In the genomic region with DNA sequence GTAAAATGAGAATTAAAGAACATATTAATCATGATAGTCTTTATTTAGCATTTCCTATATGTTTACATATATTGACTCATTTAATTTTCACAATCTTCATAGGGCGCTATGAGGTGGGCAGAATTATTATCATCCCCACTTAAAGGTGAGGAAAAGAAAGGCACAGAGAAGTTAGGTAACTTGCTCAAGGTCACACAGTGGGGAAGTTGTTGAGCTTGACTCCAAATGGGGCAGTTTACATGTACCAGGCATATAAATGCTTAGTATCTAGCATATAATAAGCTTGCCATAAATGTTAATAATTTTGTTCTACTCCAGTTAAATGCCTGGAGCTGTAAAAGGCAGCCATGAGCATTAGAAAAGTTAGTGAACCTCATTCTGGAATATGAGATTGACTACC, we compare ENCODE assay signal across 7 cellular contexts. TPM values are rescaled to one million over a fixed set of nuclear protein-coding genes. Genes with fewer than 3 reads are reported as not detected.
DNase-seq lines count a peak whose midpoint lies in the region; ATAC-seq and TF ChIP-seq lines count a peak whose summit lies in the region.

No MANE protein-coding gene starts in this region.

- H3K4me1 Mint-ChIP-seq in endodermal cell = peaks cover 2% of the 10 kb centered on the region
- H3K4me1 Mint-ChIP-seq in CD14-positive monocyte = peaks cover 35% of the 10 kb centered on the region

- no peak for TF ChIP-seq POLR2A in ovary (IDR thresholded peaks at IDR 0.05)

- WGBS in endodermal cell (ENCODE audit: insufficient coverage in 1 of 2, insufficient read length in 1 of 2), 2 experiments = no CpG with 5 or more reads among the region's 1 CpG
- WGBS in ovary, 3 donors = 69 to 84% (median 73%) methylated on average over 1 of the region's 1 CpG

- H3K27ac ChIP-seq in PC-9 = peak overlapping the region; percentile 74; the same call in 1 of the 2 replicates
- no peak overlapping the region for H3K27ac ChIP-seq in endodermal cell (ENCODE audit: low read depth, low read length)
- no peak overlapping the region for H3K27ac ChIP-seq in ovary

- no peaks in the 10 kb centered on the region for H4K20me1 ChIP-seq in PC-9 (ENCODE audit: insufficient read depth)

- DNase-seq in PC-9 (no peak), endodermal cell (no peak), ovary (no peak), hepatic stellate cell (ENCODE audit: low spot score) (no peak), CD14-positive monocyte (ENCODE audit: low spot score) (no peak)

- peaks cover 64% of the 10 kb centered on the region for H3K9me3 Mint-ChIP-seq in endodermal cell
- peaks cover 0 to 8% (median 0%) of the 10 kb centered on the region in 7 donors for H3K9me3 Mint-ChIP-seq in CD14-positive monocyte

- H3K27me3 Mint-ChIP-seq in endodermal cell (ENCODE audit: insufficient read depth) = no peaks in the 10 kb centered on the region
- peaks cover 0 to 3% (median 0%) of the 10 kb centered on the region in 3 donors for H3K27me3 Mint-ChIP-seq in CD14-positive monocyte (ENCODE audit: low read depth in 3 of 3)

- no peak overlapping the region for H3K9ac ChIP-seq in endodermal cell (ENCODE audit: extremely low read depth, low read length, poor library complexity, severe bottlenecking)

- peaks cover 60% of the 10 kb centered on the region for H3K79me2 ChIP-seq in PC-9 (ENCODE audit: low read depth)

- peaks cover 50% of the 10 kb centered on the region for H3K4me1 ChIP-seq in PC-9 (replicated peaks; ENCODE audit: insufficient read depth)
- H3K4me1 ChIP-seq in endodermal cell (ENCODE audit: control insufficient read depth, insufficient read depth, low read length) = no peaks in the 10 kb centered on the region
- H3K4me1 ChIP-seq in ovary (ENCODE audit: insufficient read depth) = no peaks in the 10 kb centered on the region

- no peaks in the 10 kb centered on the region for H3K27me3 ChIP-seq in PC-9 (ENCODE audit: insufficient read depth, low read depth)
- no peaks in the 10 kb centered on the region for H3K27me3 ChIP-seq in endodermal cell (ENCODE audit: control insufficient read depth, insufficient read depth, low read length, poor library complexity, severe bottlenecking)
- H3K27me3 ChIP-seq in ovary = no peaks in the 10 kb centered on the region

- H3K4me2 ChIP-seq in PC-9 = peak overlapping the region; percentile 77

- H3K27ac Mint-ChIP-seq in endodermal cell (no peak overlapping the region), CD14-positive monocyte (no peak overlapping the region)

- H3K4me3 ChIP-seq in GM12875 (ENCODE audit: low read depth, low read length) (peak overlapping the region; percentile 63), PC-9 (peak overlapping the region; percentile 67; the same call in 1 of the 2 replicates), endodermal cell (ENCODE audit: low read length) (peak overlapping the region; percentile 90), ovary (peak overlapping the region; percentile 45)

- TF ChIP-seq EP300 in ovary (IDR thresholded peaks at IDR 0.05) = no peak

- TF ChIP-seq CTCF in GM12875 (IDR thresholded peaks at IDR 0.05; ENCODE audit: borderline replicate concordance, insufficient read depth, low read depth, low read length) (no peak), PC-9 (conservative IDR thresholded peaks at IDR 0.05) (no peak), endodermal cell (conservative IDR thresholded peaks at IDR 0.05) (no peak), ovary (IDR thresholded peaks at IDR 0.05) (no peak), CD14-positive monocyte (IDR thresholded peaks at IDR 0.05) (no peak)

- no TSS peak for BruUV-seq in PC-9 (replicated peaks; lab: Mats Ljungman, UMichigan)

- CTCF ChIA-PET in PC-9 (lab: Charles Lee) = no interaction called here

- intact Hi-C loops in PC-9 (cut with micrococcal nuclease; ENCODE audit: unreplicated experiment) (no loop called here), ovary (cut with DNase I) (no loop called here), CD14-positive monocyte (cut with micrococcal nuclease) (no loop called here)

- H3K36me3 Mint-ChIP-seq in endodermal cell (ENCODE audit: low read depth) (peaks cover 13% of the 10 kb centered on the region), CD14-positive monocyte (peaks cover 8 to 19% of the 10 kb centered on the region in 2 donors)

- peaks cover 23% of the 10 kb centered on the region for H3F3A ChIP-seq in PC-9 (ENCODE audit: insufficient read depth, low read depth)

- ATAC-seq in HG03378 (IDR thresholded peaks at IDR 0.05; ENCODE audit: unreplicated experiment) = no peak

- no peak overlapping the region for H2AFZ ChIP-seq in PC-9

- no peaks in the 10 kb centered on the region for H3K9me2 ChIP-seq in PC-9 (ENCODE audit: insufficient read depth)

- H3K9me3 ChIP-seq in PC-9 (ENCODE audit: insufficient read depth, low read depth) (no peaks in the 10 kb centered on the region), endodermal cell (ENCODE audit: control insufficient read depth, low read length) (no peaks in the 10 kb centered on the region), ovary (no peaks in the 10 kb centered on the region)

- POLR2A ChIA-PET in PC-9 (lab: Charles Lee; ENCODE audit: unreplicated experiment) = interaction anchor here (0.6 to 0.7 kb wide), 2 partner anchors 8 to 591 kb away, joined by 4 to 6 read pairs; no protein-coding TSS in a partner anchor

- peak overlapping the region; percentile 90 for H3K4me3 Mint-ChIP-seq in endodermal cell
- no peak overlapping the region for H3K4me3 Mint-ChIP-seq in CD14-positive monocyte

- H3K36me3 ChIP-seq in PC-9 (ENCODE audit: low read depth) (no peaks in the 10 kb centered on the region), endodermal cell (ENCODE audit: control insufficient read depth, insufficient read depth, low read length) (peaks cover 13% of the 10 kb centered on the region), ovary (no peaks in the 10 kb centered on the region)

RNA-seq across cellular contexts. Expression of a gene that starts 1.5 kb away (rescaled TPM):
- 13.7 and 15.8 TPM in 2 replicates for total RNA-seq in PC-9 (2021)
- 1 to 10 TPM; 5.2 to 8.3 TPM for total RNA-seq in endodermal cell
- polyA plus RNA-seq in endodermal cell (2013, experiment 1 of 2) = 9.8 TPM
- polyA plus RNA-seq in endodermal cell (2013, experiment 2 of 2) = 7.1 TPM
- 10 to 100 TPM in 3 of 7 donors, 1 to 10 TPM in 4; 7.1 to 34.1 (median 9.3) TPM for total RNA-seq in ovary
- polyA plus RNA-seq in ovary = 10 to 100 TPM in 1 of 2 donors, 1 to 10 TPM in 1; 5.2 to 17.0 TPM
- 10 to 100 TPM; 10.1 to 11.1 TPM for polyA plus RNA-seq in CD14-positive monocyte

RNA-seq across cellular contexts. Expression of a gene that starts 1.5 kb away (rescaled TPM):
- total RNA-seq in PC-9 (2021) (30.8 and 49.5 TPM in 2 replicates), endodermal cell (10 to 100 TPM; 12.6 to 17.4 TPM), ovary (10 to 100 TPM in 4 of 7 donors, 1 to 10 TPM in 2, under 1 TPM in 1; 0.36 to 29.0 (median 27.3) TPM)
- 10.6 TPM for polyA plus RNA-seq in endodermal cell (2013, experiment 1 of 2)
- polyA plus RNA-seq in endodermal cell (2013, experiment 2 of 2) = 14.0 TPM
- polyA plus RNA-seq in ovary (10 to 100 TPM; 14.0 to 29.0 TPM), CD14-positive monocyte (10 to 100 TPM; 14.8 to 23.3 TPM)

RNA-seq across cellular contexts. Expression of a gene that starts 1.9 kb away (rescaled TPM):
- total RNA-seq in PC-9 (2021) (40.2 and 52.0 TPM in 2 replicates), endodermal cell (10 to 100 TPM; 21.9 to 22.8 TPM), ovary (10 to 100 TPM in 5 of 7 donors, 1 to 10 TPM in 2; 4.3 to 15.1 (median 13.3) TPM)
- 14.9 TPM for polyA plus RNA-seq in endodermal cell (2013, experiment 1 of 2)
- polyA plus RNA-seq in endodermal cell (2013, experiment 2 of 2) = 14.2 TPM
- polyA plus RNA-seq in ovary (10 to 100 TPM in 1 of 2 donors, 1 to 10 TPM in 1; 5.9 to 13.9 TPM), CD14-positive monocyte (10 to 100 TPM in 1 of 2 donors, 1 to 10 TPM in 1; 10.0 to 21.7 TPM)

RNA-seq across cellular contexts. Expression of a gene that starts 42.8 kb away (rescaled TPM):
- total RNA-seq in PC-9 (2021) (90.6 and 108 TPM in 2 replicates), endodermal cell (10 to 100 TPM; 68.3 to 71.4 TPM), ovary (100 to 1,000 TPM; 133 to 179 (median 144) TPM)
- polyA plus RNA-seq in endodermal cell (2013, experiment 1 of 2) = 105 TPM
- polyA plus RNA-seq in endodermal cell (2013, experiment 2 of 2) = 98.9 TPM
- polyA plus RNA-seq in ovary (100 to 1,000 TPM; 149 to 257 TPM), CD14-positive monocyte (100 to 1,000 TPM; 148 to 166 TPM)

RNA-seq across cellular contexts. Expression of a gene that starts 46.9 kb away (rescaled TPM):
- total RNA-seq in PC-9 (2021) (13.8 and 15.2 TPM in 2 replicates), endodermal cell (1 to 10 TPM; 5.5 to 6.0 TPM), ovary (10 to 100 TPM; 15.5 to 77.5 (median 23.9) TPM)
- 1.3 TPM for polyA plus RNA-seq in endodermal cell (2013, experiment 1 of 2)
- polyA plus RNA-seq in endodermal cell (2013, experiment 2 of 2) = 1.0 TPM
- polyA plus RNA-seq in ovary (10 to 100 TPM; 15.3 to 18.9 TPM), CD14-positive monocyte (1 to 10 TPM; 4.3 to 4.5 TPM)
